1 cellular context compared by ENCODE assay signal in the genomic region with DNA sequence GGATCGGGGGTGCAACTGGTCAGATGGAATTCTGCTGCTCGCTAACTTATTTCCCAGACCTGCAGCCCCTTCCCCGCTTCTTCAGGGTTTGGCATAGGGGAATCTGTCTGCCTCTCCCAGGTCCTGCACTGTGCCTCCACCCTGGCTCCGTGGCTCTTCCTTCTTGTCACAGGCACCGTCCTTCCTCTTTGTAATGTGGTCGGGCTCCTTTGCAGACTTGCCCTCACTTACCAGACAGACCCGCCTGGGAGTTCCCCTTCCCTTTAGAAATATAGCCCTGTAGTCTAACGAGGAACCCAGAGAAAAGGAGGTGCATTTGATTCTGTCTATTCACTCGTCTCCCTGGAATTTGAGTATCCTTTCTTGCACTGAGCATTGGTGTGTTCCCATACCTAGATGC.
TF ChIP-seq lines count a peak whose summit lies in the region.

No MANE protein-coding gene starts in this region.

TF ChIP-seq in HepG2, 621 proteins besides CTCF, POLR2A, EP300 and RAD21 (continued from another document):
- TF ChIP-seq, protein P1, sequence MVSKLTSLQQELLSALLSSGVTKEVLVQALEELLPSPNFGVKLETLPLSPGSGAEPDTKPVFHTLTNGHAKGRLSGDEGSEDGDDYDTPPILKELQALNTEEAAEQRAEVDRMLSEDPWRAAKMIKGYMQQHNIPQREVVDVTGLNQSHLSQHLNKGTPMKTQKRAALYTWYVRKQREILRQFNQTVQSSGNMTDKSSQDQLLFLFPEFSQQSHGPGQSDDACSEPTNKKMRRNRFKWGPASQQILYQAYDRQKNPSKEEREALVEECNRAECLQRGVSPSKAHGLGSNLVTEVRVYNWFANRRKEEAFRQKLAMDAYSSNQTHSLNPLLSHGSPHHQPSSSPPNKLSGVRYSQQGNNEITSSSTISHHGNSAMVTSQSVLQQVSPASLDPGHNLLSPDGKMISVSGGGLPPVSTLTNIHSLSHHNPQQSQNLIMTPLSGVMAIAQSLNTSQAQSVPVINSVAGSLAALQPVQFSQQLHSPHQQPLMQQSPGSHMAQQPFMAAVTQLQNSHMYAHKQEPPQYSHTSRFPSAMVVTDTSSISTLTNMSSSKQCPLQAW (CRISPR knock-in tag; IDR thresholded peaks at IDR 0.05) = no peak
- TF ChIP-seq SP1 (IDR thresholded peaks at IDR 0.05) (no peak), SP1 (CRISPR knock-in tag; IDR thresholded peaks at IDR 0.05) (no peak), ZMYM2 (CRISPR knock-in tag; IDR thresholded peaks at IDR 0.05) (no peak), SALL1 (CRISPR knock-in tag; IDR thresholded peaks at IDR 0.05) (no peak), ZNF891 (CRISPR knock-in tag; IDR thresholded peaks at IDR 0.05) (no peak), EED (CRISPR knock-in tag; IDR thresholded peaks at IDR 0.05) (no peak)
- TF ChIP-seq, protein P2, sequence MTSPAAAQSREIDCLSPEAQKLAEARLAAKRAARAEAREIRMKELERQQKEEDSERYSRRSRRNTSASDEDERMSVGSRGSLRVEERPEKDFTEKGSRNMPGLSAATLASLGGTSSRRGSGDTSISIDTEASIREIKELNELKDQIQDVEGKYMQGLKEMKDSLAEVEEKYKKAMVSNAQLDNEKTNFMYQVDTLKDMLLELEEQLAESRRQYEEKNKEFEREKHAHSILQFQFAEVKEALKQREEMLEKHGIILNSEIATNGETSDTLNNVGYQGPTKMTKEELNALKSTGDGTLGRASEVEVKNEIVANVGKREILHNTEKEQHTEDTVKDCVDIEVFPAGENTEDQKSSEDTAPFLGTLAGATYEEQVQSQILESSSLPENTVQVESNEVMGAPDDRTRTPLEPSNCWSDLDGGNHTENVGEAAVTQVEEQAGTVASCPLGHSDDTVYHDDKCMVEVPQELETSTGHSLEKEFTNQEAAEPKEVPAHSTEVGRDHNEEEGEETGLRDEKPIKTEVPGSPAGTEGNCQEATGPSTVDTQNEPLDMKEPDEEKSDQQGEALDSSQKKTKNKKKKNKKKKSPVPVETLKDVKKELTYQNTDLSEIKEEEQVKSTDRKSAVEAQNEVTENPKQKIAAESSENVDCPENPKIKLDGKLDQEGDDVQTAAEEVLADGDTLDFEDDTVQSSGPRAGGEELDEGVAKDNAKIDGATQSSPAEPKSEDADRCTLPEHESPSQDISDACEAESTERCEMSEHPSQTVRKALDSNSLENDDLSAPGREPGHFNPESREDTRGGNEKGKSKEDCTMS (CRISPR knock-in tag; conservative IDR thresholded peaks at IDR 0.05) = no peak
- TF ChIP-seq, protein P3, sequence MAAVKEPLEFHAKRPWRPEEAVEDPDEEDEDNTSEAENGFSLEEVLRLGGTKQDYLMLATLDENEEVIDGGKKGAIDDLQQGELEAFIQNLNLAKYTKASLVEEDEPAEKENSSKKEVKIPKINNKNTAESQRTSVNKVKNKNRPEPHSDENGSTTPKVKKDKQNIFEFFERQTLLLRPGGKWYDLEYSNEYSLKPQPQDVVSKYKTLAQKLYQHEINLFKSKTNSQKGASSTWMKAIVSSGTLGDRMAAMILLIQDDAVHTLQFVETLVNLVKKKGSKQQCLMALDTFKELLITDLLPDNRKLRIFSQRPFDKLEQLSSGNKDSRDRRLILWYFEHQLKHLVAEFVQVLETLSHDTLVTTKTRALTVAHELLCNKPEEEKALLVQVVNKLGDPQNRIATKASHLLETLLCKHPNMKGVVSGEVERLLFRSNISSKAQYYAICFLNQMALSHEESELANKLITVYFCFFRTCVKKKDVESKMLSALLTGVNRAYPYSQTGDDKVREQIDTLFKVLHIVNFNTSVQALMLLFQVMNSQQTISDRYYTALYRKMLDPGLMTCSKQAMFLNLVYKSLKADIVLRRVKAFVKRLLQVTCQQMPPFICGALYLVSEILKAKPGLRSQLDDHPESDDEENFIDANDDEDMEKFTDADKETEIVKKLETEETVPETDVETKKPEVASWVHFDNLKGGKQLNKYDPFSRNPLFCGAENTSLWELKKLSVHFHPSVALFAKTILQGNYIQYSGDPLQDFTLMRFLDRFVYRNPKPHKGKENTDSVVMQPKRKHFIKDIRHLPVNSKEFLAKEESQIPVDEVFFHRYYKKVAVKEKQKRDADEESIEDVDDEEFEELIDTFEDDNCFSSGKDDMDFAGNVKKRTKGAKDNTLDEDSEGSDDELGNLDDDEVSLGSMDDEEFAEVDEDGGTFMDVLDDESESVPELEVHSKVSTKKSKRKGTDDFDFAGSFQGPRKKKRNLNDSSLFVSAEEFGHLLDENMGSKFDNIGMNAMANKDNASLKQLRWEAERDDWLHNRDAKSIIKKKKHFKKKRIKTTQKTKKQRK (IDR thresholded peaks at IDR 0.05; ENCODE audit: low read length) = no peak
TF ChIP-seq in HepG2: peak in this region for 0.
